1 cellular context compared by ENCODE assay signal in the genomic region with DNA sequence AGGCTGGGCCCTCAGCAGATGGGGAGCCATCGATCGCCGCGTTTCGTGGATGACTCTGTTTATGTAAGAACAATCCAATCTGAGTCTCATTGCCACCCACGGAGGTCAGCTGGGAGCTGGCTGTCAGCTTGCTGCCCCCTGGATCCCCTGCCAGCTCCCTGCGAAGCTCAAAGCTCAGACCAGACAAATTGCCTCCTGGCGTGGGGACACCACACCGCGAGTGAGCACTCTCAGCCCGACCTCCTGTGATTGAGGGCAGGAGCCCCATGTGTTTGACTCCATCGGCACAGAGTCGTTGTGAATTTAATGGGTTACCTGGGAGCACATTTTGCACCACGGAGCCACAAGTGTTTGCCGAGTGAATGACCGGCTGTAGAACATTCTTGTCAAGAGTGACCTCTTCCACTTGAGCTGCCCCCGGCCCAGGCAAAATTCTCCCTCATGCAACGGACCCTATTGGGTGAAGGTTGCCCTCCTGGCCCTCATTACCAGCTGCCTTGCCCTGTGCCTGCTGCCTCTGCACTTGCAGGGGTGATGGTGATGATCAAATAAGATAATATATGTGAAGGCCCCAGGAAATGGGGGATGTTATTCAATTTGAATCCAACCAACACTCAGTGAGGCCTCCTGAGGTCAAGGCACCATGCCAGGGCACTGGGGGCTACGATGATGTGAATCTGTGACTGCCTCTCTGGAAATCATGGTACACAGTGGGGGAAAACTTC.
TF ChIP-seq lines count a peak whose summit lies in the region.

No MANE protein-coding gene starts in this region.

TF ChIP-seq in H1, 55 proteins besides CTCF, POLR2A, EP300 and RAD21:
- TF ChIP-seq TBP (IDR thresholded peaks at IDR 0.05; ENCODE audit: low read depth, low read length) (no peak), SIN3A (conservative IDR thresholded peaks at IDR 0.05 in 1 of 2, IDR thresholded peaks at IDR 0.05 in 1 of 2; ENCODE audit: low read depth in 1 of 2, low read length in 2 of 2) (no peak), RXRA (IDR thresholded peaks at IDR 0.05; ENCODE audit: insufficient read depth, low read depth, low read length) (no peak), CTBP2 (IDR thresholded peaks at IDR 0.05; ENCODE audit: borderline replicate concordance, insufficient read depth, insufficient read length, low read length) (no peak)
- TF ChIP-seq, protein P1, sequence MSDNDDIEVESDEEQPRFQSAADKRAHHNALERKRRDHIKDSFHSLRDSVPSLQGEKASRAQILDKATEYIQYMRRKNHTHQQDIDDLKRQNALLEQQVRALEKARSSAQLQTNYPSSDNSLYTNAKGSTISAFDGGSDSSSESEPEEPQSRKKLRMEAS (IDR thresholded peaks at IDR 0.05), result no peak
